In genomic region chr5:83720805-83721431, GRCh38 we compare ENCODE assay signal across 1 cellular context.
TF ChIP-seq lines count a peak whose summit lies in the region.

Gene HAPLN1 (minus strand): TSS chr5:83720855. CDS start chr5:83673523, 47,332 bp downstream.

TF ChIP-seq in HepG2, 621 proteins besides CTCF, POLR2A, EP300 and RAD21 (continued from another document):
- no peak for TF ChIP-seq ZSCAN9 (CRISPR knock-in tag; IDR thresholded peaks at IDR 0.05; ENCODE audit: borderline replicate concordance)
- TF ChIP-seq MED1 (CRISPR knock-in tag; IDR thresholded peaks at IDR 0.05): no peak
- TF ChIP-seq ZNF3 (CRISPR knock-in tag; IDR thresholded peaks at IDR 0.05): no peak
- no peak for TF ChIP-seq ZBTB25 (CRISPR knock-in tag; IDR thresholded peaks at IDR 0.05)
- TF ChIP-seq CSRNP1 (CRISPR knock-in tag; IDR thresholded peaks at IDR 0.05): no peak
- TF ChIP-seq ZNF7 (CRISPR knock-in tag; IDR thresholded peaks at IDR 0.05): no peak
- TF ChIP-seq MAF1 (CRISPR knock-in tag; IDR thresholded peaks at IDR 0.05; ENCODE audit: borderline replicate concordance): no peak
- no peak for TF ChIP-seq ZNF530 (CRISPR knock-in tag; IDR thresholded peaks at IDR 0.05; ENCODE audit: low read depth)
